Comparison of ENCODE assay signal across 8 cellular contexts in genomic region chr1:31939484-31940329, GRCh38. TPM values are rescaled to one million over a fixed set of nuclear protein-coding genes. Genes with fewer than 3 reads are reported as not detected.
DNase-seq lines count a peak whose midpoint lies in the region; ATAC-seq, FAIRE-seq and TF ChIP-seq lines count a peak whose summit lies in the region.

No MANE protein-coding gene starts in this region.

- H3K36me3 Mint-ChIP-seq in astrocyte (ENCODE audit: low read depth, unreplicated experiment): no peaks in the 10 kb centered on the region

- no peak overlapping the region for H3K4me3 ChIP-seq in astrocyte (ENCODE audit: insufficient read depth, low read depth, low read length)
- no peak overlapping the region for H3K4me3 ChIP-seq in left lung

- H3K27me3 ChIP-seq in astrocyte (ENCODE audit: insufficient read depth, low read length) (no peaks in the 10 kb centered on the region), left lung (no peaks in the 10 kb centered on the region)

- peaks cover 29% of the 10 kb centered on the region for H4K20me1 ChIP-seq in astrocyte (ENCODE audit: insufficient read depth, low read length)

- peak overlapping the region; percentile 70 for H3K4me3 Mint-ChIP-seq in astrocyte (ENCODE audit: unreplicated experiment)

- H3K79me2 ChIP-seq in astrocyte (ENCODE audit: insufficient read depth, low read length): peaks cover 31% of the 10 kb centered on the region

- H3K27me3 Mint-ChIP-seq in astrocyte (ENCODE audit: low read depth, unreplicated experiment): no peaks in the 10 kb centered on the region

- H3K4me1 ChIP-seq in astrocyte (ENCODE audit: insufficient read depth, low read length) (peaks cover 46% of the 10 kb centered on the region), left lung (peaks cover 25 to 81% of the 10 kb centered on the region in 2 donors)

- TF ChIP-seq CTCF in astrocyte (IDR thresholded peaks at IDR 0.05; ENCODE audit: insufficient read depth, low read depth, low read length) (peak; percentile 49), left lung (IDR thresholded peaks at IDR 0.05) (peak in 1 of 2 donors; percentile 39)

- H3K36me3 ChIP-seq in astrocyte (ENCODE audit: insufficient read depth, low read length) (no peaks in the 10 kb centered on the region), left lung (no peaks in the 10 kb centered on the region)

- peak overlapping the region; percentile 31 for H3K4me2 ChIP-seq in astrocyte (ENCODE audit: low read length)

- intact Hi-C loops in left lung (cut with DNase I): no loop called here

- peaks cover 37% of the 10 kb centered on the region for H3K4me1 Mint-ChIP-seq in astrocyte (ENCODE audit: low read depth, unreplicated experiment)

- in situ Hi-C loops in ACHN (cut with HindIII; ENCODE audit: low pct_ligation_motif_present, low pct_unique_long_range_greater_than_20kb, low sequenced_read_pairs): no loop called here

- H2AFZ ChIP-seq in astrocyte (ENCODE audit: low read depth, low read length): no peak overlapping the region

- H3K27ac ChIP-seq in astrocyte (ENCODE audit: low read depth, low read length) (peak overlapping the region; percentile 32), left lung (peak overlapping the region; percentile 74 to 93)

- peak; percentile 30 for ATAC-seq in GM18502 (IDR thresholded peaks at IDR 0.05; ENCODE audit: poor library complexity, unreplicated experiment)
- ATAC-seq in left lung: peak; percentile 2

- no peak for FAIRE-seq in astrocyte (lab: Jason Lieb, UNC)

- peak overlapping the region; percentile 49 for H3K27ac Mint-ChIP-seq in astrocyte (ENCODE audit: unreplicated experiment)

- H3K9ac ChIP-seq in astrocyte (ENCODE audit: low read length): no peak overlapping the region

- DNase-seq in ACHN: peak; percentile 93
- DNase-seq in HuH-7 (ENCODE audit: low spot score): peak; percentile 76
- peak; percentile 70 for DNase-seq in T-helper 22 cell (ENCODE audit: low read depth)
- peak; percentile 90 for DNase-seq in astrocyte (ENCODE audit: low read depth)
- peak in 1 of 2 donors; percentile 60 for DNase-seq in left lung
- DNase-seq in stimulated activated CD8-positive, alpha-beta memory T cell treated with anti-CD3 and anti-CD28 coated beads, Interleukin-2, amount 100 ng/mL, for 1 hour (ENCODE audit: low read depth in 2 of 2): peak; percentile 54 to 57
- DNase-seq in mesenteric fat pad (ENCODE audit: low spot score): no peak

- H3K9me3 Mint-ChIP-seq in astrocyte (ENCODE audit: unreplicated experiment): no peaks in the 10 kb centered on the region

- no peaks in the 10 kb centered on the region for H3K9me3 ChIP-seq in astrocyte (ENCODE audit: insufficient read depth, low read depth, low read length)
- no peaks in the 10 kb centered on the region for H3K9me3 ChIP-seq in left lung

RNA-seq across cellular contexts. Expression of gene PTP4A2, which starts 1.5 kb away (rescaled TPM):
- total RNA-seq in astrocyte (260 and 271 TPM in 2 replicates), left lung (100 to 1,000 TPM; 210 to 272 TPM), mesenteric fat pad (472 TPM)
